In the genomic region with DNA sequence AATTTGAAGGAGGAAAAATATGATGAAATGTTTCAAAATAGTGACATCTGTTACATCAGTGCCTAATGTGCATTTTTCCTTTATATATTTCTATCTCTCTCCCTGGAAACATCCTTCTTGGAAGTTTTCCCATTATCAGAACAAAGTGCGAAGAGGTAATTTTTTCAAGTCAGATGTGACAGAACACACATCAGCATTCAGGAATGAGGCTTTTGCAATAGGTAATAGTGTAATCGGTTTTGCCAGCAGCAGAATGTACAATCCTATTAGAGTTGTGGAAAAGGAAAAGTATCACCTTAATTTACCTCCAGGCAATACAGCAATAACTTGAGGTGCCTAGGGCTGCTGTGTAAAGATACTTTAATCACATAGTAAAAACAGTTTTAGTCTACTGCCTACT, we compare ENCODE assay signal across 20 cellular contexts.
A peak's percentile ranks its signal among the peaks of the same experiment; 100 is the strongest.
DNase-seq lines count a peak whose midpoint lies in the region; ATAC-seq and TF ChIP-seq lines count a peak whose summit lies in the region.
"Had no signal": no experiment of that assay in that cellular context is flagged by ENCODE, and none has a peak within 500 bp of the region (broad histone marks: within the 10 kb centered on the region; RNA-seq: fewer than 3 reads in every experiment).

No MANE protein-coding gene starts in this region.

- H3K27me3 Mint-ChIP-seq in MCF 10A (ENCODE audit: insufficient read depth, unreplicated experiment) = no peaks in the 10 kb centered on the region
- H3K27me3 Mint-ChIP-seq: B cell had no signal

- POLR2A ChIA-PET in MCF 10A (lab: Yijun Ruan, JAX) = interaction anchor here (0.9 kb wide), 1 partner anchor 11 kb away, joined by 4 read pairs; no protein-coding TSS in a partner anchor
- POLR2A ChIA-PET in SK-N-SH (lab: Yijun Ruan, JAX) = no interaction called here

- no peaks in the 10 kb centered on the region for H3K79me2 ChIP-seq in SK-N-SH (ENCODE audit: insufficient read depth)

- no peaks in the 10 kb centered on the region for H3K36me3 Mint-ChIP-seq in MCF 10A (ENCODE audit: insufficient read depth, unreplicated experiment)

- H3K4me3 ChIP-seq in breast epithelium (no peak overlapping the region), epithelial cell of proximal tubule (ENCODE audit: low read depth, low read length) (no peak overlapping the region), SK-N-SH (ENCODE audit: low read depth in 2 of 2, low read length in 1 of 2) (no peak overlapping the region)

- H3K36me3 ChIP-seq in breast epithelium (no peaks in the 10 kb centered on the region), SK-N-SH (replicated peaks in 1 of 2; ENCODE audit: control insufficient read depth in 1 of 2, insufficient read depth in 2 of 2, low read length in 1 of 2) (no peaks in the 10 kb centered on the region)

- H3K9ac ChIP-seq in SK-N-SH = no peak overlapping the region
- H3K9ac ChIP-seq: KMS-11 had no signal

- no peak overlapping the region for H3K4me2 ChIP-seq in SK-N-SH
- H3K4me2 ChIP-seq: KMS-11 had no signal

- CTCF ChIA-PET in MCF 10A (lab: Yijun Ruan, JAX) (interaction anchor here (0.6 kb wide), 1 partner anchor 37 kb away, joined by 3 read pairs; no protein-coding TSS in a partner anchor), SK-N-SH (lab: Yijun Ruan, JAX) (no interaction called here)

- ATAC-seq in omental fat pad (ENCODE audit: low FRiP score) = peak; percentile 62
- no peak for ATAC-seq in HG02973 (IDR thresholded peaks at IDR 0.05; ENCODE audit: unreplicated experiment)

- no peaks in the 10 kb centered on the region for H3K9me2 ChIP-seq in SK-N-SH

- no TSS peak for BruUV-seq in MCF 10A (replicated peaks; lab: Mats Ljungman, UMichigan)

- H3K27ac Mint-ChIP-seq in MCF 10A (ENCODE audit: low read depth, unreplicated experiment) = no peak overlapping the region
- H3K27ac Mint-ChIP-seq: B cell, H9 had no signal

- H3F3A ChIP-seq in SK-N-SH (replicated peaks; ENCODE audit: insufficient read depth) = no peaks in the 10 kb centered on the region

- H4K20me1 ChIP-seq in SK-N-SH (ENCODE audit: insufficient read depth) = no peaks in the 10 kb centered on the region

- TF ChIP-seq RAD21 in SK-N-SH (IDR thresholded peaks at IDR 0.05; ENCODE audit: low read length) = no peak

- DNase-seq in MCF 10A (ENCODE audit: unreplicated experiment) = peak; percentile 59
- DNase-seq in breast epithelium (ENCODE audit: low spot score in 2 of 2) = no peak
- peak; percentile 29 for DNase-seq in epithelial cell of proximal tubule (ENCODE audit: low read depth)
- no peak for DNase-seq in omental fat pad (ENCODE audit: low spot score)
- DNase-seq in MV-4-11 (lab: John Stamatoyannopoulos, UW) = no peak
- DNase-seq in SK-N-SH = no peak
- no peak for DNase-seq in NCI-H774 (lab: John Stamatoyannopoulos, UW)
- DNase-seq: 8988T, DND-41, H9, NCI-H1048, NCI-H1436 treated with DMSO at 0.1 percent for 48 hours, NCI-H2029 treated with DMSO at 0.1 percent for 48 hours, NCI-H2171, NCI-H748 treated with DMSO at 0.1 percent for 48 hours, RPMI8226 had no signal

- no peaks in the 10 kb centered on the region for H3K4me1 ChIP-seq in breast epithelium
- H3K4me1 ChIP-seq in SK-N-SH (ENCODE audit: control insufficient read depth in 1 of 2, insufficient read depth in 2 of 2, low read depth in 1 of 2, low read length in 1 of 2) = no peaks in the 10 kb centered on the region

- H3K9me3 Mint-ChIP-seq in MCF 10A (ENCODE audit: unreplicated experiment) = no peaks in the 10 kb centered on the region
- H3K9me3 Mint-ChIP-seq: H9 had no signal

- TF ChIP-seq POLR2A in breast epithelium (IDR thresholded peaks at IDR 0.05) = no peak

- H3K27me3 ChIP-seq in breast epithelium (no peaks in the 10 kb centered on the region), SK-N-SH (ENCODE audit: insufficient read depth) (no peaks in the 10 kb centered on the region)

- H3K27ac ChIP-seq in breast epithelium (no peak overlapping the region), SK-N-SH (ENCODE audit: low read depth in 2 of 2, low read length in 1 of 2) (no peak overlapping the region)
- H3K27ac ChIP-seq: HL-60, KMS-11 had no signal

- no peak for TF ChIP-seq CTCF in MCF 10A (IDR thresholded peaks at IDR 0.05; ENCODE audit: unreplicated experiment)
- TF ChIP-seq CTCF in breast epithelium (IDR thresholded peaks at IDR 0.05) = no peak
- TF ChIP-seq CTCF in epithelial cell of proximal tubule (conservative IDR thresholded peaks at IDR 0.05; ENCODE audit: low read depth, low read length) = no peak
- TF ChIP-seq CTCF in omental fat pad (IDR thresholded peaks at IDR 0.05) = no peak
- no peak for TF ChIP-seq CTCF in SK-N-SH (IDR thresholded peaks at IDR 0.05)

- TF ChIP-seq EP300 in SK-N-SH (IDR thresholded peaks at IDR 0.05; ENCODE audit: borderline replicate concordance in 1 of 2, low read depth in 1 of 2, low read length in 1 of 2) = no peak

- intact Hi-C loops in MCF 10A (cut with micrococcal nuclease) = loop anchor here (10.0 kb wide), 1 partner anchor 156 kb away; no protein-coding TSS in a partner anchor
- intact Hi-C loops in breast epithelium (cut with DNase I; ENCODE audit: low total_unique reads) = no loop called here

- H2AFZ ChIP-seq in SK-N-SH (ENCODE audit: low read depth) = no peak overlapping the region

- H3K9me3 ChIP-seq in breast epithelium = no peaks in the 10 kb centered on the region
- no peaks in the 10 kb centered on the region for H3K9me3 ChIP-seq in SK-N-SH

- no peak overlapping the region for H3K4me3 Mint-ChIP-seq in MCF 10A (ENCODE audit: unreplicated experiment)
- H3K4me3 Mint-ChIP-seq: B cell, H9 had no signal

- peaks cover 38% of the 10 kb centered on the region for H3K4me1 Mint-ChIP-seq in MCF 10A (ENCODE audit: insufficient read depth, unreplicated experiment)
- H3K4me1 Mint-ChIP-seq: B cell had no signal

- 65% methylated on average over 2 of the region's 2 CpGs for WGBS in SK-N-SH (ENCODE audit: low lambda C conversion rate)

TF ChIP-seq in SK-N-SH, 30 proteins besides CTCF, POLR2A, EP300 and RAD21:
- no peak for TF ChIP-seq FOXM1 (IDR thresholded peaks at IDR 0.05; ENCODE audit: low read depth)
- TF ChIP-seq EZH2phosphoT487 (IDR thresholded peaks at IDR 0.05; ENCODE audit: borderline replicate concordance, low read depth) = no peak
- TF ChIP-seq TEAD4 (IDR thresholded peaks at IDR 0.05; ENCODE audit: borderline replicate concordance, insufficient read depth) = no peak
- no peak for TF ChIP-seq ELF1 (IDR thresholded peaks at IDR 0.05)
TF ChIP-seq in SK-N-SH: peak in this region for 0.

Comparison
In these comparisons a context has a peak if more than half of its experiments do, and no peak if none do; other contexts are left out.
1. DNase-seq: peak in MCF 10A (single experiment) and epithelial cell of proximal tubule (single experiment); none in breast epithelium (0 of 2), omental fat pad (single experiment), MV-4-11 (single experiment), SK-N-SH (single experiment) and NCI-H774 (single experiment).